Comparison of ENCODE assay signal across 8 cellular contexts in the genomic region with DNA sequence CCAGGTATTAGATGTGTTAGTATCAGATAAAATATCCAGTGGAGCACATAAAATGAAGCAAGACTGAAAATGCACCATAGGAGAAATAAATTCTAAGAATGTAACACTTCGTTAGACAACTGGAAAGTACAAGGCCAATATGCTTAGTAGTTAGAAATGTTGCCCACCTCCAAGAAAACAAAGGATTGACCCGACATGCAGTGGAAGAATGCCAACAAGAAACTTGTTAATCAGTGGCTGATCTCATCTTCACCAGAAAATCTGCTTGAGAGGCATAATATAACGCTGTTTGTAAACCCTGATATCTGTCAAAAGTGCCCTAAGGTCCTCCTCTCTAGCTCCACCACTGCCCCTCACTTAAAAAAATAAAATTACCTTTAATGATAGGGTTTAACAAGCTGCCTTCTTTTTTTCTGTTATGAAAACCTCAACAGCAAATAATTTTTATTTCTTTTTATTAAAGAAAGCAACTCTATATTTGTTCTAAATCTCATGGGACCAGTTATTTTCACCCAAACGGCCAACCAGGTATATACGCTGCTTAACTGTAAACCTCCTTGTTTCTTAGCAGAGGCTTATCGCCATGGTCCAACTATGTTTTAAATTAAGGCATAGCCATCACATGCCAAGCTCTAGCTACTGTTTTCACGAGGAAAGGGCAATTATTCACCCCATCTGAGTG. TPM values are rescaled to one million over a fixed set of nuclear protein-coding genes. Genes with fewer than 3 reads are reported as not detected.
DNase-seq lines count a peak whose midpoint lies in the region; ATAC-seq and TF ChIP-seq lines count a peak whose summit lies in the region.

No MANE protein-coding gene starts in this region.

- peaks cover 22% of the 10 kb centered on the region for H3K4me1 ChIP-seq in CD4-positive, alpha-beta memory T cell (ENCODE audit: insufficient read depth, low read length)
- H3K4me1 ChIP-seq in NT2/D1 (ENCODE audit: insufficient read depth, insufficient read length) (no peaks in the 10 kb centered on the region), neuronal stem cell (ENCODE audit: control insufficient read depth in 2 of 2, insufficient read depth in 1 of 2, low read depth in 1 of 2, low read length in 2 of 2) (peaks cover 0 to 11% of the 10 kb centered on the region in 2 donors)

- peak overlapping the region; percentile 91 to 98 (median 96) for H3K27ac Mint-ChIP-seq in CD4-positive, alpha-beta memory T cell

- H3K27me3 Mint-ChIP-seq in CD4-positive, alpha-beta memory T cell, result no peaks in the 10 kb centered on the region

- H3K9ac ChIP-seq in NT2/D1 (ENCODE audit: insufficient read length, low read depth) (no peak overlapping the region), neuronal stem cell (ENCODE audit: low read depth, low read length, poor library complexity) (no peak overlapping the region)

- no peak overlapping the region for H2BK12ac ChIP-seq in neuronal stem cell (ENCODE audit: low read length)

- intact Hi-C loops in CD4-positive, alpha-beta memory T cell (cut with micrococcal nuclease), result loop anchor here (2.0 to 5.0 kb wide), 4 partner anchors 92 to 1432 kb away; partner anchors contain the start of gene THAP9

- H3K4ac ChIP-seq in neuronal stem cell (ENCODE audit: low read length), result no peak overlapping the region

- no peak for TF ChIP-seq CTCF in epithelial cell of esophagus (IDR thresholded peaks at IDR 0.05; ENCODE audit: insufficient read depth, low read depth, low read length, missing control alignments)

- no peak overlapping the region for H3K14ac ChIP-seq in neuronal stem cell (ENCODE audit: low read length)

- CTCF ChIA-PET in CD4-positive, alpha-beta memory T cell (lab: Charles Lee; ENCODE audit: partially characterized antibody), result interaction anchor here (0.8 to 11.4 kb wide), 18 partner anchors 8 to 815 kb away, joined by 3 to 249 read pairs (median 5); no protein-coding TSS in a partner anchor

- H2AK5ac ChIP-seq in neuronal stem cell (ENCODE audit: low read depth, low read length), result no peak overlapping the region

- H3K9me3 Mint-ChIP-seq in CD4-positive, alpha-beta memory T cell, result no peaks in the 10 kb centered on the region

- H4K91ac ChIP-seq in neuronal stem cell (ENCODE audit: low read depth, low read length, poor library complexity), result no peak overlapping the region

- H3K36me3 ChIP-seq in CD4-positive, alpha-beta memory T cell (ENCODE audit: insufficient read depth, low read length), result no peaks in the 10 kb centered on the region
- H3K36me3 ChIP-seq in NT2/D1 (ENCODE audit: insufficient read depth, insufficient read length, low read length), result no peaks in the 10 kb centered on the region
- H3K36me3 ChIP-seq in neuronal stem cell (replicated peaks in 1 of 2; ENCODE audit: control insufficient read depth in 2 of 2, insufficient read depth in 2 of 2, low read length in 2 of 2), result no peaks in the 10 kb centered on the region

- peak overlapping the region; percentile 19 for H3K4me2 ChIP-seq in neuronal stem cell (ENCODE audit: insufficient read depth, low read length, poor library complexity, severe bottlenecking)

- no CpG with 5 or more reads among the region's 7 CpGs for WGBS in neuronal stem cell (ENCODE audit: extremely low coverage in 2 of 2, insufficient read length in 2 of 2, insufficient replicate concordance in 1 of 2), 2 donors

- no peak overlapping the region for H2BK5ac ChIP-seq in neuronal stem cell (ENCODE audit: low read length)

- peak overlapping the region; percentile 83 to 94 for H3K4me3 ChIP-seq in CD4-positive, alpha-beta memory T cell (ENCODE audit: low read length in 2 of 2)
- H3K4me3 ChIP-seq in NT2/D1 (ENCODE audit: insufficient read length, low read depth) (peak overlapping the region; percentile 62), epithelial cell of esophagus (ENCODE audit: low read length) (peak overlapping the region; percentile 69), neuronal stem cell (ENCODE audit: low read length in 2 of 2) (no peak overlapping the region)

- H3K79me1 ChIP-seq in neuronal stem cell (ENCODE audit: low read depth, low read length), result no peaks in the 10 kb centered on the region

- H3K18ac ChIP-seq in neuronal stem cell (ENCODE audit: low read length), result no peak overlapping the region

- no peak for ATAC-seq in HG02938 (IDR thresholded peaks at IDR 0.05; ENCODE audit: unreplicated experiment)
- ATAC-seq in SK-N-SH treated with all-trans-retinoic acid at 6 μM for 48 hours, result no peak

- peaks cover 0 to 7% of the 10 kb centered on the region in 2 donors for H3K36me3 Mint-ChIP-seq in CD4-positive, alpha-beta memory T cell

- H2BK15ac ChIP-seq in neuronal stem cell (ENCODE audit: low read length), result no peak overlapping the region

- H3K4me1 Mint-ChIP-seq in CD4-positive, alpha-beta memory T cell, result peaks cover 25 to 47% (median 37%) of the 10 kb centered on the region in 4 donors

- no peak overlapping the region for H3K23ac ChIP-seq in neuronal stem cell (ENCODE audit: low read depth, low read length, poor library complexity)

- peak overlapping the region; percentile 83 for H3K27ac ChIP-seq in CD4-positive, alpha-beta memory T cell (ENCODE audit: low read depth, low read length)
- no peak overlapping the region for H3K27ac ChIP-seq in neuronal stem cell (replicated peaks; ENCODE audit: low read length)

- no peak for DNase-seq in CD4-positive, alpha-beta memory T cell
- DNase-seq in NT2/D1 (ENCODE audit: low read depth, low spot score), result no peak
- DNase-seq in epithelial cell of esophagus (ENCODE audit: low read depth), result no peak
- DNase-seq in neuronal stem cell (ENCODE audit: low spot score), result no peak
- DNase-seq in cerebellar nuclear complex (lab: John Stamatoyannopoulos, UW), result no peak
- DNase-seq in stimulated activated CD4-positive, alpha-beta T cell treated with anti-CD3 and anti-CD28 coated beads, Interleukin-12 subunit alpha, Interleukin-12 subunit beta, amount 100 ng/mL, for 4 hours, result no peak

- POLR2A ChIA-PET in CD4-positive, alpha-beta memory T cell (lab: Charles Lee; ENCODE audit: partially characterized antibody), result interaction anchor here (0.9 to 5.5 kb wide), 4 partner anchors 7 to 744 kb away, joined by 3 to 103 read pairs (median 18); no protein-coding TSS in a partner anchor

- H2AFZ ChIP-seq in neuronal stem cell (ENCODE audit: low read length), result no peak overlapping the region

- H3K9me3 ChIP-seq in CD4-positive, alpha-beta memory T cell (ENCODE audit: control insufficient read depth in 1 of 2, low read length in 2 of 2), result no peaks in the 10 kb centered on the region
- H3K9me3 ChIP-seq in NT2/D1 (ENCODE audit: insufficient read depth, low read length) (no peaks in the 10 kb centered on the region), neuronal stem cell (replicated peaks in 1 of 2; ENCODE audit: control insufficient read depth in 2 of 2, insufficient read depth in 1 of 2, low read depth in 1 of 2, low read length in 2 of 2) (no peaks in the 10 kb centered on the region)

- H3K4me3 Mint-ChIP-seq in CD4-positive, alpha-beta memory T cell, result peak overlapping the region; percentile 90 to 97 (median 95)

- no peak overlapping the region for H2BK120ac ChIP-seq in neuronal stem cell (ENCODE audit: low read depth, low read length)

- H3K27me3 ChIP-seq in CD4-positive, alpha-beta memory T cell (ENCODE audit: insufficient read depth, low read length), result no peaks in the 10 kb centered on the region
- H3K27me3 ChIP-seq in NT2/D1 (ENCODE audit: insufficient read depth, insufficient read length) (peaks cover 16% of the 10 kb centered on the region), neuronal stem cell (ENCODE audit: control insufficient read depth in 3 of 3, insufficient read depth in 3 of 3, low read depth in 1 of 3, low read length in 3 of 3) (peaks cover 0 to 43% (median 0%) of the 10 kb centered on the region in 3 experiments)

- H4K8ac ChIP-seq in neuronal stem cell (ENCODE audit: low read depth, low read length), result no peak overlapping the region

TF ChIP-seq in SK-N-SH treated with all-trans-retinoic acid at 6 μM for 48 hours, 23 proteins besides CTCF, POLR2A, EP300 and RAD21:
- no peak for TF ChIP-seq CSRNP3 (CRISPR knock-in tag; IDR thresholded peaks at IDR 0.05)
- no peak for TF ChIP-seq CREB5 (CRISPR knock-in tag; IDR thresholded peaks at IDR 0.05; ENCODE audit: low read depth)
- TF ChIP-seq ZFP3 (CRISPR knock-in tag; IDR thresholded peaks at IDR 0.05), result no peak

RNA-seq across cellular contexts. Expression of gene RASGEF1B, which starts 1.8 kb away (rescaled TPM):
- 1 to 10 TPM; 9.0 to 9.4 TPM for total RNA-seq in CD4-positive, alpha-beta memory T cell
- polyA plus RNA-seq in CD4-positive, alpha-beta memory T cell, result 1 to 10 TPM; 2.2 to 4.1 TPM
- 3.7 TPM for polyA plus RNA-seq in neuronal stem cell (2013, experiment 1 of 2)
- polyA plus RNA-seq in neuronal stem cell (2013, experiment 2 of 2), result 3.7 TPM

Comparison
In these comparisons a context has a peak if more than half of its experiments do, and no peak if none do; other contexts are left out.
1. H3K4me3 ChIP-seq: peak in CD4-positive, alpha-beta memory T cell (2 of 2), NT2/D1 (single experiment) and epithelial cell of esophagus (single experiment); none in neuronal stem cell (0 of 2).